ENCODE assay signal across 8 cellular contexts in genomic region chr14:74302634-74303569, GRCh38. TPM values are rescaled to one million over a fixed set of nuclear protein-coding genes. Genes with fewer than 3 reads are reported as not detected.
DNase-seq lines count a peak whose midpoint lies in the region; ATAC-seq and TF ChIP-seq lines count a peak whose summit lies in the region.

ABCD4 (minus strand) TSS chr14:74302934; CDS start chr14:74302912, 22 bp downstream.

- peaks cover 8 to 27% (median 21%) of the 10 kb centered on the region in 3 donors for H3K4me1 Mint-ChIP-seq in IgD-negative memory B cell

- peak within 1 kb of the TSS; percentile 91 for H2AFZ ChIP-seq in PC-3 (ENCODE audit: low read length)

- H3K4me3 Mint-ChIP-seq in IgD-negative memory B cell: peak within 1 kb of the TSS; percentile 95 to 99 (median 96)

- CTCF ChIA-PET in PC-3 (lab: Charles Lee): no interaction called here

- H3K27ac Mint-ChIP-seq in IgD-negative memory B cell: peak within 1 kb of the TSS; percentile 84 to 96 (median 96)

- TF ChIP-seq CTCF in PC-3 (conservative IDR thresholded peaks at IDR 0.05; ENCODE audit: low read depth, low read length): peak; percentile 83
- TF ChIP-seq CTCF in epithelial cell of proximal tubule (conservative IDR thresholded peaks at IDR 0.05; ENCODE audit: low read depth, low read length): peak; percentile 51

- H3K36me3 Mint-ChIP-seq in IgD-negative memory B cell: peaks cover 7% of the 10 kb centered on the region

- TSS peak; percentile 93 for BruUV-seq in PC-3 (replicated peaks; lab: Mats Ljungman, UMichigan)

- H3F3A ChIP-seq in PC-3 (ENCODE audit: low read length, unreplicated experiment): no peaks in the 10 kb centered on the region

- no peaks in the 10 kb centered on the region for H3K9me2 ChIP-seq in PC-3 (replicated peaks; ENCODE audit: low read length)

- H3K4me3 ChIP-seq in PC-3 (ENCODE audit: low read length) (peak within 1 kb of the TSS; percentile 87), epithelial cell of proximal tubule (ENCODE audit: low read depth, low read length) (peak within 1 kb of the TSS; percentile 86), mucosa of stomach (ENCODE audit: low read length) (peak within 1 kb of the TSS; percentile 69)

- H3K27me3 ChIP-seq in PC-3 (ENCODE audit: low read length) (no peaks in the 10 kb centered on the region), mucosa of stomach (ENCODE audit: control insufficient read depth, insufficient read depth, low read length) (no peaks in the 10 kb centered on the region)

- peaks cover 3% of the 10 kb centered on the region; the same call in 1 of the 2 replicates for H3K36me3 ChIP-seq in PC-3 (ENCODE audit: low read depth, low read length)
- H3K36me3 ChIP-seq in mucosa of stomach (ENCODE audit: control insufficient read depth, insufficient read depth, low read length): peaks cover 8% of the 10 kb centered on the region

- H3K4me1 ChIP-seq in PC-3 (ENCODE audit: insufficient read depth, low read length) (peaks cover 17% of the 10 kb centered on the region; the same call in 1 of the 2 replicates), mucosa of stomach (ENCODE audit: control insufficient read depth, insufficient read depth, low read length) (peaks cover 13% of the 10 kb centered on the region)

- H3K27me3 Mint-ChIP-seq in IgD-negative memory B cell: no peaks in the 10 kb centered on the region

- H3K9ac ChIP-seq in PC-3 (ENCODE audit: low read length): peak within 1 kb of the TSS; percentile 71
- H3K9ac ChIP-seq in mucosa of stomach (ENCODE audit: low read length): peak within 1 kb of the TSS; percentile 90

- peaks cover 27% of the 10 kb centered on the region for H3K79me2 ChIP-seq in PC-3 (ENCODE audit: low read length)

- H3K9me3 ChIP-seq in PC-3 (ENCODE audit: low read length): no peaks in the 10 kb centered on the region
- H3K9me3 ChIP-seq in mucosa of stomach (ENCODE audit: control insufficient read depth, low read length): no peaks in the 10 kb centered on the region

- H4K20me1 ChIP-seq in PC-3 (ENCODE audit: low read length): no peaks in the 10 kb centered on the region

- intact Hi-C loops in PC-3 (cut with micrococcal nuclease): no loop called here

- peak within 1 kb of the TSS; percentile 93 for H3K4me2 ChIP-seq in PC-3 (ENCODE audit: low read length)

- DNase-seq in DMS53 (lab: John Stamatoyannopoulos, UW) (peak; percentile 95), PC-3 (peak; percentile 94), activated T-cell treated with anti-CD3 and anti-CD28 coated beads for 48 hours (ENCODE audit: low read depth) (peak; percentile 81), epithelial cell of proximal tubule (ENCODE audit: low read depth) (no peak)
- peak; percentile 68 to 70 for DNase-seq in stimulated activated CD8-positive, alpha-beta memory T cell treated with anti-CD3 and anti-CD28 coated beads, Interleukin-7, amount 100 ng/mL, for 1 hour (ENCODE audit: low read depth in 2 of 2)

- ATAC-seq in GM21529 (IDR thresholded peaks at IDR 0.05; ENCODE audit: unreplicated experiment) (peak; percentile 97), PC-3 (peak; percentile 98)

- POLR2A ChIA-PET in PC-3 (lab: Charles Lee; ENCODE audit: unreplicated experiment): interaction anchor here (0.6 kb wide), 1 partner anchor 577 kb away, joined by 5 read pairs; no protein-coding TSS in a partner anchor

- no peak within 1 kb of the TSS for H3K27ac ChIP-seq in PC-3 (ENCODE audit: low read length)

- no peaks in the 10 kb centered on the region for H3K9me3 Mint-ChIP-seq in IgD-negative memory B cell

RNA-seq across cellular contexts. Expression of gene ABCD4, which starts in this region (rescaled TPM):
- polyA plus RNA-seq in IgD-negative memory B cell: 23.3 TPM
- total RNA-seq in PC-3 (2014; rRNA removed) (27.1 and 28.4 TPM in 2 replicates), epithelial cell of proximal tubule (36.8 and 65.3 TPM in 2 replicates)
